17 cellular contexts compared by ENCODE assay signal in the genomic region with DNA sequence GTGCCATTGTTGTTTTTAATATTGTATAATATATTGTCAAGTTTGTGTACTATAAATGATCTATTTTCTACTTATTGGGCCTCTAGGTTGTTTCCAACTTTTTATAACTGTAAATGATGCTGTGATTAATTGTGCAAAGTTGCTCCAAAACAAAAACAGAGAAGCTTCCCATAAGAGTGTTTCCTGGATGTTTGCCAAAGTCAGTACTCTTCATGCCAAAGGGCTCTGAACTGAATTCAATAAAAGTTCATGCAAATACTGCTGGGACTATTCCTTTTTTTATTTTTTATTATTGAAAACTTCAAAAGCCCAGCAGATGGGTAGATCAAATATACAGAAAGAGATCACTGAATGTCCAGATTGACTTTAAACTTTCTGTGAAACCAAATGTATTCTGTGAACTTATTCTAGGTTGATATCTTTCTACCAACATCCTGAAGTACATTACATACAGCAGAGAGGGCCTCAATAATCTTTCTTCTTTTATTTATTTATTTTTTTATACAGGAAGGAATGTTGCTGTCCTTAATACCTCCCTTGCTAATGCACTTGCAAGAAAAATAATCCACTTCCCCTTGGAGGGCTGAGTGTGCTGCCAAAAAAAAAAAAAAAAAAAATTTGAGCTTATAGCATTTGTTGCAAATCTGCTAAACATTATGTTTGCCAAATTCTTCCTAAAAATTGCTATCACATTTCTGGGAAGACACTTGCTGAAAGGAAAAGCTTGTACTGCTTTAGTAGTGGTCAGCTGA.
DNase-seq lines count a peak whose midpoint lies in the region; TF ChIP-seq lines count a peak whose summit lies in the region.
"Had no signal": no experiment of that assay in that cellular context is flagged by ENCODE, and none has a peak within 500 bp of the region (broad histone marks: within the 10 kb centered on the region; RNA-seq: fewer than 3 reads in every experiment).

No MANE protein-coding gene starts in this region.

- in situ Hi-C loops in KBM-7 (cut with MboI; ENCODE audit: low pct_unique_long_range_greater_than_20kb, low sequenced_read_pairs), result no loop called here

- H3K4me3 ChIP-seq in choroid plexus epithelial cell (ENCODE audit: low read depth, low read length), result no peak overlapping the region
- H3K4me3 ChIP-seq: A549, BLaER1, thoracic aorta had no signal

- no peak for TF ChIP-seq CTCF in choroid plexus epithelial cell (conservative IDR thresholded peaks at IDR 0.05; ENCODE audit: low read depth, low read length)

- DNase-seq in NCI-H2196 (lab: John Stamatoyannopoulos, UW; ENCODE audit: unreplicated experiment), result peak; percentile 15
- DNase-seq in NCI-H2196 treated with DMSO at 0.1 percent for 48 hours (lab: John Stamatoyannopoulos, UW; ENCODE audit: unreplicated experiment), result no peak
- DNase-seq in NCI-H1105 treated with DMSO at 0.1 percent for 48 hours (lab: John Stamatoyannopoulos, UW), result peak; percentile 70
- peak; percentile 68 for DNase-seq in choroid plexus epithelial cell (ENCODE audit: low read depth)
- peak; percentile 60 for DNase-seq in left kidney (ENCODE audit: low read depth, low spot score)
- no peak for DNase-seq in NCI-H187 (lab: John Stamatoyannopoulos, UW)
- no peak for DNase-seq in KBM-7
- DNase-seq in T1000 (lab: John Stamatoyannopoulos, UW), result no peak
- DNase-seq: activated CD4-positive, alpha-beta memory T cell treated with anti-CD3 and anti-CD28 coated beads for 36 hours; activated naive CD4-positive, alpha-beta T cell treated with Interleukin-2 at 50 U/mL for 16 hours; activated T-cell treated with anti-CD3 and anti-CD28 coated beads for 4 hours; aorta; MV-4-11; NCI-H2227 treated with DMSO at 0.1 percent for 48 hours had no signal

Comparison
In these comparisons a context has a peak if more than half of its experiments do, and no peak if none do; other contexts are left out.
1. DNase-seq: peak in NCI-H2196 (single experiment), NCI-H1105 treated with DMSO at 0.1 percent for 48 hours (single experiment), choroid plexus epithelial cell (single experiment) and left kidney (single experiment); none in NCI-H2196 treated with DMSO at 0.1 percent for 48 hours (single experiment), NCI-H187 (0 of 2), KBM-7 (single experiment) and T1000 (single experiment).